ENCODE assay signal across 10 cellular contexts in genomic region chr14:104979758-104980591, GRCh38. TPM values are rescaled to one million over a fixed set of nuclear protein-coding genes. Genes with fewer than 3 reads are reported as not detected.
DNase-seq lines count a peak whose midpoint lies in the region; ATAC-seq and TF ChIP-seq lines count a peak whose summit lies in the region.
"Had no signal": no experiment of that assay in that cellular context is flagged by ENCODE, and none has a peak within 500 bp of the region (broad histone marks: within the 10 kb centered on the region; RNA-seq: fewer than 3 reads in every experiment).

No MANE protein-coding gene starts in this region.

- no peaks in the 10 kb centered on the region for H3K9me3 Mint-ChIP-seq in naive thymus-derived CD8-positive, alpha-beta T cell

- no peak for ATAC-seq in naive thymus-derived CD8-positive, alpha-beta T cell
- ATAC-seq in HG02610 (IDR thresholded peaks at IDR 0.05; ENCODE audit: unreplicated experiment) = no peak
- no peak for ATAC-seq in GM18519 (IDR thresholded peaks at IDR 0.05; ENCODE audit: low FRiP score, unreplicated experiment)

- DNase-seq in BE2C (peak; percentile 60), NCI-H2196 (lab: John Stamatoyannopoulos, UW; ENCODE audit: unreplicated experiment) (peak; percentile 66), dermis blood vessel endothelial cell (peak; percentile 71), WERI-Rb-1 (no peak), KG1 (lab: John Stamatoyannopoulos, UW) (no peak)
- DNase-seq in naive thymus-derived CD8-positive, alpha-beta T cell = peak in 1 of 10 donors; percentile 16
- DNase-seq: stimulated activated CD8-positive, alpha-beta memory T cell treated with anti-CD3 and anti-CD28 coated beads, Interleukin-4, amount 100 ng/mL, for 48 hours had no signal

- H3K4me1 ChIP-seq in BE2C = peaks cover 19% of the 10 kb centered on the region

- H3K27ac ChIP-seq in WERI-Rb-1 = no peak overlapping the region

- H3K4me3 Mint-ChIP-seq in naive thymus-derived CD8-positive, alpha-beta T cell = peak overlapping the region in 9 of 10 donors; percentile 0 to 57 (median 5)

- TF ChIP-seq CTCF in BE2C (IDR thresholded peaks at IDR 0.05; ENCODE audit: low read depth, low read length) = no peak
- no peak for TF ChIP-seq CTCF in WERI-Rb-1 (IDR thresholded peaks at IDR 0.05; ENCODE audit: low read depth, low read length)

- H3K9me3 ChIP-seq in BE2C (no peaks in the 10 kb centered on the region), WERI-Rb-1 (ENCODE audit: severe bottlenecking) (no peaks in the 10 kb centered on the region)

- H3K4me3 ChIP-seq in BE2C (ENCODE audit: low read depth, low read length) (no peak overlapping the region), WERI-Rb-1 (ENCODE audit: low read depth, low read length) (no peak overlapping the region)

- peaks cover 12 to 25% (median 20%) of the 10 kb centered on the region in 4 donors for H3K4me1 Mint-ChIP-seq in naive thymus-derived CD8-positive, alpha-beta T cell

- H3K27me3 Mint-ChIP-seq in naive thymus-derived CD8-positive, alpha-beta T cell = peaks cover 5 to 29% (median 13%) of the 10 kb centered on the region in 5 donors

- peak overlapping the region in 4 of 10 donors; percentile 13 to 56 (median 40) for H3K27ac Mint-ChIP-seq in naive thymus-derived CD8-positive, alpha-beta T cell

- H3K27me3 ChIP-seq in BE2C (no peaks in the 10 kb centered on the region), WERI-Rb-1 (ENCODE audit: insufficient read depth, low read depth, severe bottlenecking) (no peaks in the 10 kb centered on the region)

- peaks cover 0 to 2% (median 2%) of the 10 kb centered on the region in 3 donors for H3K36me3 Mint-ChIP-seq in naive thymus-derived CD8-positive, alpha-beta T cell

- H3K36me3 ChIP-seq in BE2C (no peaks in the 10 kb centered on the region), WERI-Rb-1 (no peaks in the 10 kb centered on the region)

- POLR2A ChIA-PET in naive thymus-derived CD8-positive, alpha-beta T cell (lab: Charles Lee) = interaction anchor here (0.6 to 1.0 kb wide), 2 partner anchors 41 to 65 kb away, joined by 3 read pairs; partner anchors contain the start of gene CDCA4

RNA-seq across cellular contexts. Expression of gene AHNAK2, which starts 1.8 kb away (rescaled TPM):
- 0.62 TPM for polyA plus RNA-seq in BE2C (2012; ENCODE audit: insufficient read depth, insufficient read length, low read depth)
- total RNA-seq in dermis blood vessel endothelial cell = 24.5 and 40.5 TPM in 2 replicates
- not detected for total RNA-seq in naive thymus-derived CD8-positive, alpha-beta T cell
- not detected for polyA plus RNA-seq in naive thymus-derived CD8-positive, alpha-beta T cell

RNA-seq across cellular contexts. Expression of gene CLBA1, which starts 5.6 kb away (rescaled TPM):
- polyA plus RNA-seq in BE2C (2012; ENCODE audit: insufficient read depth, insufficient read length, low read depth) = 15.3 TPM
- total RNA-seq in dermis blood vessel endothelial cell = 3.7 and 4.6 TPM in 2 replicates
- total RNA-seq in naive thymus-derived CD8-positive, alpha-beta T cell = 1 to 10 TPM; 2.0 to 2.4 TPM
- 1 to 10 TPM in 2 of 3 donors, under 1 TPM in 1; 0.67 to 2.3 (median 1.2) TPM for polyA plus RNA-seq in naive thymus-derived CD8-positive, alpha-beta T cell

RNA-seq across cellular contexts. Expression of gene CDCA4, which starts 40.9 kb away (rescaled TPM):
- polyA plus RNA-seq in BE2C (2012; ENCODE audit: insufficient read depth, insufficient read length, low read depth) = 43.2 TPM
- total RNA-seq in dermis blood vessel endothelial cell = 29.8 and 41.1 TPM in 2 replicates
- 10 to 100 TPM; 11.0 to 12.4 TPM for total RNA-seq in naive thymus-derived CD8-positive, alpha-beta T cell
- 10 to 100 TPM in 2 of 3 donors, 1 to 10 TPM in 1; 8.2 to 12.0 (median 11.3) TPM for polyA plus RNA-seq in naive thymus-derived CD8-positive, alpha-beta T cell

RNA-seq across cellular contexts. Expression of gene PLD4, which starts 55.3 kb away (rescaled TPM):
- polyA plus RNA-seq in BE2C (2012; ENCODE audit: insufficient read depth, insufficient read length, low read depth) = 1.9 TPM
- under 0.01 and 0.05 TPM in 2 replicates for total RNA-seq in dermis blood vessel endothelial cell
- 1 to 10 TPM; 1.2 to 2.2 TPM for total RNA-seq in naive thymus-derived CD8-positive, alpha-beta T cell
- polyA plus RNA-seq in naive thymus-derived CD8-positive, alpha-beta T cell = under 1 TPM in 2 of 3 donors, not detected in 1; 0.08 to 0.13 TPM
- polyA plus RNA-seq: neural cell had no signal

Comparison
In these comparisons a context has a peak if more than half of its experiments do, and no peak if none do; other contexts are left out.
1. DNase-seq: peak in BE2C (single experiment), NCI-H2196 (single experiment) and dermis blood vessel endothelial cell (single experiment); none in WERI-Rb-1 (single experiment) and KG1 (single experiment).
2. RNA of gene AHNAK2, which starts 1.8 kb away (total RNA-seq): 24.5 to 40.5 TPM in dermis blood vessel endothelial cell; not detected in naive thymus-derived CD8-positive, alpha-beta T cell; every median in the first group is over 10 times any median in the second.